14 cellular contexts compared by ENCODE assay signal in the genomic region with DNA sequence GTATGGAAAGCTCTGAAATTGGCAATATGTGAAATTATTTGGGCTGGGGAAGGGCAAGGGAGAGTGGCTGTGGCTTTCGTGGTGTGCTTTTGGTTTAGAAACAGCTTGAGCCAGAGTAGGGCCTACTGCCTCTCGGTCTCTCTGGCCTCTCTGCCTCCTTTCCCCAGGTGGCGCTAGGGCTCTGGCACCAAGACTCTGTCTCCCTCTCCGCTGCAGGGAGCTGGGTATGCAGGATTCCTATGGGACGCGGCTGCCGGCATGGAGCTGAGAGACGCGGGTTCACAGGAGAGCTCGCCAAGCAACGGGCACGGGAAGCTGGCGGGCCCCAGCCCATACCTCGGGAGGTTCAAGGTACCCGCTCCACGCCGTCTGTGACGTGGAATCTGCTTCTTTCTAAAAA.
DNase-seq lines count a peak whose midpoint lies in the region; ATAC-seq, FAIRE-seq and TF ChIP-seq lines count a peak whose summit lies in the region.
"Had no signal": no experiment of that assay in that cellular context is flagged by ENCODE, and none has a peak within 500 bp of the region (broad histone marks: within the 10 kb centered on the region; RNA-seq: fewer than 3 reads in every experiment).

No MANE protein-coding gene starts in this region.

- no peaks in the 10 kb centered on the region for H3K9me1 ChIP-seq in K562 (ENCODE audit: control insufficient read depth, insufficient read depth, low read length)

- H4K20me1 ChIP-seq in K562 (replicated peaks; ENCODE audit: control insufficient read depth, insufficient read depth, low read length): peaks cover 19% of the 10 kb centered on the region

- ATAC-seq in K562 (peak; percentile 69), HG02678 (IDR thresholded peaks at IDR 0.05; ENCODE audit: unreplicated experiment) (no peak)
- ATAC-seq: activated CD8-positive, alpha-beta memory T cell treated with anti-CD3 and anti-CD28 coated beads, Interleukin-2, amount 10 ng/mL, durations not matched to agents 7 days and 5 days had no signal

- POLR2A ChIA-PET in K562 (lab: Yijun Ruan, JAX): interaction anchor here (0.6 to 1.2 kb wide), 3 partner anchors 20 to 374 kb away, joined by 3 read pairs; no protein-coding TSS in a partner anchor

- BruUV-seq in K562 (replicated peaks; lab: Mats Ljungman, UMichigan): no TSS peak

- no peak for TF ChIP-seq EP300 in K562 (IDR thresholded peaks at IDR 0.05; ENCODE audit: low read length)
- no peak for TF ChIP-seq EP300 in sigmoid colon (IDR thresholded peaks at IDR 0.05)
- no peak for TF ChIP-seq EP300 in esophagus muscularis mucosa (IDR thresholded peaks at IDR 0.05)

- in situ Hi-C loops in K562 (cut with MboI): no loop called here

- no peak for TF ChIP-seq POLR2A in NB4 (IDR thresholded peaks at IDR 0.05; ENCODE audit: extremely low read depth, insufficient read length)
- no peak for TF ChIP-seq POLR2A in K562 (conservative IDR thresholded peaks at IDR 0.05)
- no peak for TF ChIP-seq POLR2A in sigmoid colon (IDR thresholded peaks at IDR 0.05)
- TF ChIP-seq POLR2A in esophagus muscularis mucosa (IDR thresholded peaks at IDR 0.05; ENCODE audit: low read depth): no peak

- H3K9ac ChIP-seq in K562 (ENCODE audit: insufficient read depth in 1 of 2, low read depth in 2 of 2, low read length in 2 of 2): 0 out of 4 replicates have a peak overlapping the region, but pooled peaks of 1 of the 2 experiments have one; percentile 14

- H3K9me3 ChIP-seq in K562 (replicated peaks; ENCODE audit: control insufficient read depth, insufficient read depth, low read depth, low read length): no peaks in the 10 kb centered on the region
- no peaks in the 10 kb centered on the region for H3K9me3 ChIP-seq in sigmoid colon
- no peaks in the 10 kb centered on the region for H3K9me3 ChIP-seq in esophagus muscularis mucosa

- CTCF ChIA-PET in K562 (lab: Yijun Ruan, JAX; ENCODE audit: low intra/inter-chr PET ratio): no interaction called here

- TF ChIP-seq CTCF in GM06990 (IDR thresholded peaks at IDR 0.05; ENCODE audit: insufficient read depth, low read length, poor library complexity, severe bottlenecking) (peak; percentile 29), NB4 (IDR thresholded peaks at IDR 0.05; ENCODE audit: low read depth, low read length) (peak; percentile 62), K562 (IDR thresholded peaks at IDR 0.05 in 2 of 3, conservative IDR thresholded peaks at IDR 0.05 in 1 of 3; ENCODE audit: insufficient read depth in 2 of 3, low read depth in 1 of 3, low read length in 3 of 3) (peak; percentile 30 to 34 (median 31); a peak in 3 of 6 replicates), sigmoid colon (IDR thresholded peaks at IDR 0.05) (no peak), esophagus muscularis mucosa (IDR thresholded peaks at IDR 0.05) (no peak)

- H3K4me1 ChIP-seq in K562 (replicated peaks in 1 of 2; ENCODE audit: control insufficient read depth in 2 of 2, insufficient read depth in 2 of 2, low read length in 2 of 2): peaks cover 9 to 11% of the 10 kb centered on the region in 2 experiments; a peak in 4 of 5 replicates
- H3K4me1 ChIP-seq in sigmoid colon: peaks cover 0 to 52% (median 37%) of the 10 kb centered on the region in 4 donors
- H3K4me1 ChIP-seq in esophagus muscularis mucosa: peaks cover 40 to 77% (median 50%) of the 10 kb centered on the region in 4 donors

- H3K36me3 ChIP-seq in GM06990 (ENCODE audit: control insufficient read depth, insufficient read depth, low read length) (no peaks in the 10 kb centered on the region), K562 (ENCODE audit: control insufficient read depth, insufficient read depth, low read length) (no peaks in the 10 kb centered on the region), sigmoid colon (peaks cover 0 to 13% (median 2%) of the 10 kb centered on the region in 4 donors), esophagus muscularis mucosa (peaks cover 0 to 15% (median 6%) of the 10 kb centered on the region in 4 donors)

- no peak overlapping the region for H3K27ac ChIP-seq in K562 (ENCODE audit: extremely low read depth, low read depth, low read length)
- H3K27ac ChIP-seq in sigmoid colon: no peak overlapping the region
- H3K27ac ChIP-seq in esophagus muscularis mucosa (replicated peaks in 1 of 4): peak overlapping the region in 1 of 4 donors; percentile 18
- H3K27ac ChIP-seq: C4-2B had no signal

- no peak for TF ChIP-seq RAD21 in K562 (CRISPR knock-in tag; conservative IDR thresholded peaks at IDR 0.05 in 1 of 2, IDR thresholded peaks at IDR 0.05 in 1 of 2)

- no peaks in the 10 kb centered on the region for H3K79me2 ChIP-seq in K562 (ENCODE audit: control insufficient read depth, insufficient read depth, low read length)

- no peak overlapping the region for H3K4me2 ChIP-seq in K562 (ENCODE audit: insufficient read depth, low read length)

- 6% methylated on average over 18 of the region's 18 CpGs for WGBS in K562 (ENCODE audit: insufficient coverage, low coverage, missing lambda C conversion rate)
- WGBS in sigmoid colon, 2 donors: 89 to 92% methylated on average over 18 of the region's 18 CpGs
- WGBS in esophagus muscularis mucosa: 90% methylated on average over 10 of the region's 18 CpGs

- H3K4me3 ChIP-seq in GM06990 (replicated peaks; ENCODE audit: low read depth, low read length): no peak overlapping the region
- peak overlapping the region; percentile 12 for H3K4me3 ChIP-seq in NB4 (ENCODE audit: low read depth, low read length)
- no peak overlapping the region for H3K4me3 ChIP-seq in K562
- H3K4me3 ChIP-seq in sigmoid colon: no peak overlapping the region
- H3K4me3 ChIP-seq in esophagus muscularis mucosa: no peak overlapping the region

- DNase-seq in GM06990 (ENCODE audit: extremely low read depth, insufficient read length) (no peak), NB4 (ENCODE audit: low read depth) (peak; percentile 90), K562 (ENCODE audit: extremely low read depth in 1 of 4, low spot score in 3 of 4) (peak in 1 of 4 experiments; percentile 18), sigmoid colon (peak; percentile 62), esophagus muscularis mucosa (ENCODE audit: extremely low spot score) (no peak), midbrain (lab: John Stamatoyannopoulos, UW) (no peak), 8988T (no peak)
- DNase-seq: activated CD8-positive, alpha-beta memory T cell treated with anti-CD3 and anti-CD28 coated beads, Interleukin-2, amount 10 ng/mL, durations not matched to agents 7 days and 5 days; NCI-H1436 treated with DMSO at 0.1 percent for 48 hours; NCI-H69; retina; stimulated activated CD4-positive, alpha-beta T cell treated with anti-CD3 and anti-CD28 coated beads, Interleukin-4, amount 100 ng/mL, for 24 hours had no signal

- H3K27me3 ChIP-seq in GM06990 (replicated peaks; ENCODE audit: control insufficient read depth, insufficient read depth, low read length) (no peaks in the 10 kb centered on the region), K562 (ENCODE audit: control insufficient read depth in 2 of 2, insufficient read depth in 2 of 2, low read length in 2 of 2) (peaks cover 36 to 76% of the 10 kb centered on the region in 2 experiments), sigmoid colon (no peaks in the 10 kb centered on the region), esophagus muscularis mucosa (no peaks in the 10 kb centered on the region)

- H2AFZ ChIP-seq in K562 (ENCODE audit: low read depth, low read length): no peak overlapping the region

- intact Hi-C loops in K562 (cut with micrococcal nuclease): no loop called here
- intact Hi-C loops in sigmoid colon (cut with DNase I): no loop called here
- intact Hi-C loops in esophagus muscularis mucosa (cut with DNase I): loop anchor here (5.0 kb wide), 1 partner anchor 132 kb away; the partner anchor contains the start of gene EEPD1

- no peak for FAIRE-seq in K562 (lab: Jason Lieb, UNC)

TF ChIP-seq in K562, 482 proteins besides CTCF, POLR2A, EP300 and RAD21:
- TF ChIP-seq TCF3 (CRISPR knock-in tag; IDR thresholded peaks at IDR 0.05): no peak
- TF ChIP-seq ZNF644 (tag; IDR thresholded peaks at IDR 0.05; ENCODE audit: low read depth): no peak
- TF ChIP-seq TFAP4 (CRISPR knock-in tag; IDR thresholded peaks at IDR 0.05; ENCODE audit: borderline replicate concordance): no peak
- no peak for TF ChIP-seq ZNF695 (CRISPR knock-in tag; IDR thresholded peaks at IDR 0.05)

Comparison
In these comparisons a context has a peak if more than half of its experiments do, and no peak if none do; other contexts are left out.
1. DNase-seq: peak in NB4 (single experiment) and sigmoid colon (single experiment); none in GM06990 (single experiment), esophagus muscularis mucosa (single experiment), midbrain (single experiment) and 8988T (single experiment).
2. CTCF ChIP-seq: peak in GM06990 (single experiment), NB4 (single experiment) and K562 (3 of 3); none in sigmoid colon (0 of 4) and esophagus muscularis mucosa (0 of 3).